In genomic region chr1:230204852-230205251, GRCh38 we compare ENCODE assay signal across 15 cellular contexts.
DNase-seq lines count a peak whose midpoint lies in the region; ATAC-seq and TF ChIP-seq lines count a peak whose summit lies in the region.
"Had no signal": no experiment of that assay in that cellular context is flagged by ENCODE, and none has a peak within 500 bp of the region (broad histone marks: within the 10 kb centered on the region; RNA-seq: fewer than 3 reads in every experiment).

No MANE protein-coding gene starts in this region.

- H3K4me1 Mint-ChIP-seq in endothelial cell (ENCODE audit: unreplicated experiment) = peaks cover 7% of the 10 kb centered on the region
- H3K4me1 Mint-ChIP-seq in osteocyte (ENCODE audit: unreplicated experiment) = peaks cover 27% of the 10 kb centered on the region

- no peak overlapping the region for H3K4me3 ChIP-seq in brain microvascular endothelial cell (ENCODE audit: low read depth, low read length)
- H3K4me3 ChIP-seq: hepatocyte had no signal

- DNase-seq in COLO668 (lab: John Stamatoyannopoulos, UW; ENCODE audit: unreplicated experiment) (peak; percentile 67), NCI-H2107 treated with DMSO at 0.1 percent for 48 hours (lab: John Stamatoyannopoulos, UW; ENCODE audit: unreplicated experiment) (peak; percentile 73), endothelial cell (ENCODE audit: low spot score) (no peak), osteocyte (ENCODE audit: extremely low spot score, unreplicated experiment) (no peak), brain microvascular endothelial cell (no peak), NCI-H2081 (lab: John Stamatoyannopoulos, UW) (no peak)
- DNase-seq: activated T-cell treated with anti-CD3 and anti-CD28 coated beads, Interleukin-2, amount 50 U/mL, for 1 hour; GDM1; KG1; posterior cingulate gyrus; stimulated activated CD4-positive, alpha-beta T cell treated with anti-CD3 and anti-CD28 coated beads, Interleukin-1b, Interleukin-23, amount 100 ng/mL, for 48 hours had no signal

- H3K27ac ChIP-seq in brain microvascular endothelial cell = no peak overlapping the region
- H3K27ac ChIP-seq: hepatocyte had no signal

- ATAC-seq in GM21390 (IDR thresholded peaks at IDR 0.05; ENCODE audit: unreplicated experiment) (no peak), HG03139 (IDR thresholded peaks at IDR 0.05; ENCODE audit: unreplicated experiment) (no peak)
- ATAC-seq: SK-N-SH treated with all-trans-retinoic acid at 6 μM for 48 hours had no signal

- in situ Hi-C loops in brain microvascular endothelial cell (cut with HindIII; ENCODE audit: low pct_ligation_motif_present, low sequenced_read_pairs) = no loop called here

- H3K27me3 Mint-ChIP-seq in endothelial cell (ENCODE audit: unreplicated experiment) (no peaks in the 10 kb centered on the region), osteocyte (ENCODE audit: unreplicated experiment) (no peaks in the 10 kb centered on the region)

- no peaks in the 10 kb centered on the region for H3K27me3 ChIP-seq in brain microvascular endothelial cell (replicated peaks)
- H3K27me3 ChIP-seq: hepatocyte had no signal

- H3K36me3 ChIP-seq in brain microvascular endothelial cell (replicated peaks) = no peaks in the 10 kb centered on the region

- H3K4me3 Mint-ChIP-seq in endothelial cell (ENCODE audit: unreplicated experiment) (peak overlapping the region; percentile 53), osteocyte (ENCODE audit: unreplicated experiment) (no peak overlapping the region)

- no peak overlapping the region for H3K27ac Mint-ChIP-seq in endothelial cell (ENCODE audit: unreplicated experiment)
- H3K27ac Mint-ChIP-seq in osteocyte (ENCODE audit: unreplicated experiment) = peak overlapping the region; percentile 33

- TF ChIP-seq CTCF in endothelial cell (IDR thresholded peaks at IDR 0.05; ENCODE audit: unreplicated experiment) = no peak
- no peak for TF ChIP-seq CTCF in osteocyte (IDR thresholded peaks at IDR 0.05)
- TF ChIP-seq CTCF in brain microvascular endothelial cell (IDR thresholded peaks at IDR 0.05; ENCODE audit: low read depth, low read length, missing control alignments) = no peak

- H3K36me3 Mint-ChIP-seq in endothelial cell (ENCODE audit: low read depth, unreplicated experiment) (peaks cover 10% of the 10 kb centered on the region), osteocyte (ENCODE audit: unreplicated experiment) (peaks cover 33% of the 10 kb centered on the region)

- H3K9me3 Mint-ChIP-seq in endothelial cell (ENCODE audit: unreplicated experiment) (no peaks in the 10 kb centered on the region), osteocyte (ENCODE audit: unreplicated experiment) (no peaks in the 10 kb centered on the region)

Comparison
In these comparisons a context has a peak if more than half of its experiments do, and no peak if none do; other contexts are left out.
1. DNase-seq: peak in COLO668 (single experiment) and NCI-H2107 treated with DMSO at 0.1 percent for 48 hours (single experiment); none in endothelial cell (single experiment), osteocyte (single experiment), brain microvascular endothelial cell (single experiment) and NCI-H2081 (0 of 2).